Comparison of ENCODE assay signal across 11 cellular contexts in genomic region chr2:128736046-128736688, GRCh38.
A peak's percentile ranks its signal among the peaks of the same experiment; 100 is the strongest.
DNase-seq lines count a peak whose midpoint lies in the region; ATAC-seq, FAIRE-seq and TF ChIP-seq lines count a peak whose summit lies in the region.
"Had no signal": no experiment of that assay in that cellular context is flagged by ENCODE, and none has a peak within 500 bp of the region (broad histone marks: within the 10 kb centered on the region; RNA-seq: fewer than 3 reads in every experiment).

No MANE protein-coding gene starts in this region.

- DNase-seq in A549 (ENCODE audit: low read depth in 1 of 2, low spot score in 1 of 2), result no peak
- DNase-seq in dorsolateral prefrontal cortex, result no peak
- DNase-seq in NCI-H1092 treated with DMSO at 0.1 percent for 48 hours (lab: John Stamatoyannopoulos, UW), result no peak
- no peak for DNase-seq in midbrain (lab: John Stamatoyannopoulos, UW)
- DNase-seq in ACHN, result no peak

- TF ChIP-seq RAD21 in A549 (conservative IDR thresholded peaks at IDR 0.05 in 1 of 2, IDR thresholded peaks at IDR 0.05 in 1 of 2), result no peak

- intact Hi-C loops in dorsolateral prefrontal cortex (cut with DNase I), result loop anchor here (2.0 to 10.0 kb wide), 3 partner anchors 411 to 1187 kb away; partner anchors contain the start of gene HS6ST1 (in 1 of the 2)

- H3K4me1 ChIP-seq in A549, result 0 out of 3 replicates have a peak, but pooled peaks cover 3% of the 10 kb centered on the region

- peaks cover 7% of the 10 kb centered on the region for H3K9me3 Mint-ChIP-seq in nephron

- POLR2A ChIA-PET in A549 (lab: Yijun Ruan, JAX), result no interaction called here

- no peaks in the 10 kb centered on the region for H3K36me3 Mint-ChIP-seq in nephron (ENCODE audit: low read depth)

- H3K4me3 Mint-ChIP-seq in nephron, result peak overlapping the region in 2 of 3 experiments; percentile 22 to 52

- no peak for TF ChIP-seq CTCF in A549 (IDR thresholded peaks at IDR 0.05)
- no peak for TF ChIP-seq CTCF in dorsolateral prefrontal cortex (IDR thresholded peaks at IDR 0.05 in 54 of 56, conservative IDR thresholded peaks at IDR 0.05 in 2 of 56; ENCODE audit: low read depth in 1 of 56, partially characterized antibody in 56 of 56)
- no peak for TF ChIP-seq CTCF in nephron (IDR thresholded peaks at IDR 0.05; ENCODE audit: unreplicated experiment in 3 of 3)

- H3K27me3 Mint-ChIP-seq in nephron (ENCODE audit: low read depth), result peaks cover 3% of the 10 kb centered on the region

- peak overlapping the region; percentile 89 for H3K4me2 ChIP-seq in A549

- 18% methylated on average over 16 of the region's 16 CpGs for WGBS in A549 (ENCODE audit: missing lambda C conversion rate)

- H3K27ac ChIP-seq in A549 (no peak overlapping the region), dorsolateral prefrontal cortex (peak overlapping the region in 19 of 59 donors; percentile 0 to 83 (median 36))
- H3K27ac ChIP-seq: RWPE1 had no signal

- no peaks in the 10 kb centered on the region for H3K27me3 ChIP-seq in dorsolateral prefrontal cortex

- H3K4me1 Mint-ChIP-seq in nephron, result peaks cover 25% of the 10 kb centered on the region

- ATAC-seq in A549 (peak; percentile 4 to 42; a peak in 3 of 6 replicates), HG03354 (IDR thresholded peaks at IDR 0.05; ENCODE audit: poor library complexity, severe bottlenecking, unreplicated experiment) (peak; percentile 1), GM21423 (IDR thresholded peaks at IDR 0.05; ENCODE audit: unreplicated experiment) (no peak)

- H3K4me3 ChIP-seq in A549 (no peak overlapping the region; the same call in 2 of the 3 replicates), dorsolateral prefrontal cortex (peak overlapping the region in 56 of 59 donors; percentile 9 to 63 (median 49))

- CTCF ChIA-PET in A549 (lab: Yijun Ruan, JAX), result interaction anchor here (0.7 to 1.5 kb wide), 11 partner anchors 9 to 1187 kb away, joined by 3 to 9 read pairs (median 3); no protein-coding TSS in a partner anchor

- no peak for TF ChIP-seq EP300 in A549 (IDR thresholded peaks at IDR 0.05)

- no peak for FAIRE-seq in A549 (lab: Jason Lieb, UNC)
- FAIRE-seq: bronchial epithelial cell, TTC549 had no signal

- no peaks in the 10 kb centered on the region for H3K9me3 ChIP-seq in A549

- H3K27ac Mint-ChIP-seq in nephron, result peak overlapping the region in 1 of 3 experiments; percentile 41

- in situ Hi-C loops in ACHN (cut with HindIII; ENCODE audit: low pct_ligation_motif_present, low pct_unique_long_range_greater_than_20kb, low sequenced_read_pairs), result no loop called here

- no peak for TF ChIP-seq POLR2A in A549 (IDR thresholded peaks at IDR 0.05; ENCODE audit: low read length)

TF ChIP-seq in A549, 52 proteins besides CTCF, POLR2A, EP300 and RAD21:
- no peak for TF ChIP-seq MAFK (IDR thresholded peaks at IDR 0.05; ENCODE audit: partially characterized antibody)
- no peak for TF ChIP-seq ESRRA (IDR thresholded peaks at IDR 0.05; ENCODE audit: borderline replicate concordance, low read length)
- no peak for TF ChIP-seq PBX3 (IDR thresholded peaks at IDR 0.05)
- no peak for TF ChIP-seq EHF (CRISPR knock-in tag; IDR thresholded peaks at IDR 0.05)
- no peak for TF ChIP-seq CHD4 (IDR thresholded peaks at IDR 0.05; ENCODE audit: borderline replicate concordance)
- TF ChIP-seq GATA3 (IDR thresholded peaks at IDR 0.05; ENCODE audit: borderline replicate concordance), result no peak
- no peak for TF ChIP-seq PHF8 (IDR thresholded peaks at IDR 0.05; ENCODE audit: borderline replicate concordance, low read depth)
- TF ChIP-seq HEYL (CRISPR knock-in tag; IDR thresholded peaks at IDR 0.05), result no peak
- TF ChIP-seq EHMT2 (IDR thresholded peaks at IDR 0.05; ENCODE audit: low read depth), result no peak
- no peak for TF ChIP-seq ZNF302 (CRISPR knock-in tag; IDR thresholded peaks at IDR 0.05)
- no peak for TF ChIP-seq JUNB (IDR thresholded peaks at IDR 0.05)
TF ChIP-seq in A549: peak in this region for 0.
